In the genomic region with DNA sequence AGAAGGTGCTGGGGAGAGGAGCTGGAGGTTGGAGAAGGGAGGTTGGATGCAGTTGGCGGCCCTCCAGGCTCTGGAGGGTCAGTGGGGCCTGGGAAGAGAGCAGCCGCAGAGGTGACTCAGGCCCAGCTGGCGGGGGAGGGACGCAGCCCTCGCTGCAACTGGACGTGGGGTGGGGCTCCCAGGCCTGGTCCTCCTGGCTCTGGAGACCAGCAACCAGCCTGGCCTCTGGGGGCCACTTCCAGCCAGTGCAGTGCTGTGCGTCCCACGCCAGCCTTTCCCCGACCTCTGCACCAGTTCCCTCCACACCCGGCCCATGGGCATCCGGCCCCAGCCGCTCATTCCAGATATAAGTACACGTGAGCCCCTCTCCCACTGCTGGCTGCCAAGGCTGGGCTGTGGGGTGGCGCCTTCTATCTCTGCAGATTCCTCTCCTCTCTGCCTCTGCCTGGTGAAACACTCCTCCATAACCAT, we compare ENCODE assay signal across 1 cellular context.
TF ChIP-seq lines count a peak whose summit lies in the region.

No MANE protein-coding gene starts in this region.

TF ChIP-seq in HCT116, 20 proteins besides CTCF, POLR2A, EP300 and RAD21 (continued from another document):
- TF ChIP-seq REST (IDR thresholded peaks at IDR 0.05; ENCODE audit: low read depth) (no peak), EZH2phosphoT487 (IDR thresholded peaks at IDR 0.05; ENCODE audit: borderline replicate concordance) (no peak), JUND (IDR thresholded peaks at IDR 0.05) (no peak), ZFX (IDR thresholded peaks at IDR 0.05) (no peak)
